1 cellular context compared by ENCODE assay signal in genomic region chr3:110423276-110423675, GRCh38.
TF ChIP-seq lines count a peak whose summit lies in the region.

No MANE protein-coding gene starts in this region.

TF ChIP-seq in HCT116, 20 proteins besides CTCF, POLR2A, EP300 and RAD21 (continued from another document):
- TF ChIP-seq, protein P1, sequence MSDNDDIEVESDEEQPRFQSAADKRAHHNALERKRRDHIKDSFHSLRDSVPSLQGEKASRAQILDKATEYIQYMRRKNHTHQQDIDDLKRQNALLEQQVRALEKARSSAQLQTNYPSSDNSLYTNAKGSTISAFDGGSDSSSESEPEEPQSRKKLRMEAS (IDR thresholded peaks at IDR 0.05) = no peak
- TF ChIP-seq TCF7L2 (IDR thresholded peaks at IDR 0.05; ENCODE audit: borderline replicate concordance, extremely low read depth, insufficient read depth, insufficient read length) (no peak), ZFX (IDR thresholded peaks at IDR 0.05) (no peak)
